Comparison of ENCODE assay signal across 1 cellular context in genomic region chr4:109596420-109597085, GRCh38.
TF ChIP-seq lines count a peak whose summit lies in the region.
"Not testable (repeated sequence)": the region's sequence is repeated elsewhere in the genome, so short reads cannot be mapped to it uniquely, and the experiment has no call there.

No MANE protein-coding gene starts in this region.

TF ChIP-seq in K562, 482 proteins besides CTCF, POLR2A, EP300 and RAD21 (continued from another document):
- TF ChIP-seq PBX2 (CRISPR knock-in tag; IDR thresholded peaks at IDR 0.05; ENCODE audit: low read depth); ATF1 (CRISPR knock-in tag; IDR thresholded peaks at IDR 0.05): not testable (repeated sequence)
- TF ChIP-seq PBX2 (tag; conservative IDR thresholded peaks at IDR 0.05; ENCODE audit: low read depth) (peak; percentile 31), TAL1 (IDR thresholded peaks at IDR 0.05) (0 out of 2 replicates have a peak, but pooled peaks have one; percentile 50), KDM1A (IDR thresholded peaks at IDR 0.05) (peak in 1 of 2 experiments; percentile 42; a peak in 2 of 4 replicates), TRIM24 (IDR thresholded peaks at IDR 0.05) (peak; percentile 16 to 66; a peak in 2 of 4 replicates), DPF2 (IDR thresholded peaks at IDR 0.05) (peak; percentile 75), CBFA2T2 (conservative IDR thresholded peaks at IDR 0.05) (peak; percentile 36; the same call in 1 of the 2 replicates), RCOR1 (IDR thresholded peaks at IDR 0.05; ENCODE audit: borderline replicate concordance in 1 of 2, low read depth in 2 of 2, low read length in 2 of 2) (peak in 1 of 2 experiments; percentile 48; a peak in 1 of 4 replicates), SPI1 (IDR thresholded peaks at IDR 0.05; ENCODE audit: borderline replicate concordance, low read depth, low read length) (peak; percentile 85), ARID1B (IDR thresholded peaks at IDR 0.05) (peak; percentile 73), TCF3 (CRISPR knock-in tag; IDR thresholded peaks at IDR 0.05) (peak; percentile 43), MAFG (tag; conservative IDR thresholded peaks at IDR 0.05) (peak; percentile 79), CBFA2T3 (IDR thresholded peaks at IDR 0.05) (peak; percentile 72), ATF1 (tag; IDR thresholded peaks at IDR 0.05) (0 out of 2 replicates have a peak, but pooled peaks have one; percentile 23)
